25 cellular contexts compared by ENCODE assay signal in genomic region chrX:115630204-115630603, GRCh38.
DNase-seq lines count a peak whose midpoint lies in the region; ATAC-seq and TF ChIP-seq lines count a peak whose summit lies in the region.
"Had no signal": no experiment of that assay in that cellular context is flagged by ENCODE, and none has a peak within 500 bp of the region (broad histone marks: within the 10 kb centered on the region; RNA-seq: fewer than 3 reads in every experiment).

No MANE protein-coding gene starts in this region.

- H3K4me1 ChIP-seq in right cardiac atrium (ENCODE audit: control insufficient read depth, insufficient read depth, low read length): peaks cover 3% of the 10 kb centered on the region
- peaks cover 0 to 93% (median 11%) of the 10 kb centered on the region in 4 donors for H3K4me1 ChIP-seq in tibial artery

- peak; percentile 75 for ATAC-seq in Right ventricle myocardium inferior
- peak; percentile 73 to 76 for ATAC-seq in right cardiac atrium
- ATAC-seq in HG02678 (IDR thresholded peaks at IDR 0.05; ENCODE audit: unreplicated experiment): no peak
- ATAC-seq: left colon; sciatic nerve; stimulated activated naive CD8-positive, alpha-beta T cell treated with anti-CD3 and anti-CD28 coated beads, Interleukin-15, amount 100 ng/mL, for 72 hours; T-helper 17 cell had no signal

- H3K27ac ChIP-seq in dorsolateral prefrontal cortex (peak overlapping the region in 36 of 59 donors; percentile 0 to 92 (median 44)), right cardiac atrium (ENCODE audit: low read length) (no peak overlapping the region), tibial artery (peak overlapping the region; percentile 50 to 79)
- H3K27ac ChIP-seq: KMS-11, RWPE1 had no signal

- H3K9me3 ChIP-seq in right cardiac atrium (ENCODE audit: control insufficient read depth, low read length) (no peaks in the 10 kb centered on the region), tibial artery (no peaks in the 10 kb centered on the region)
- H3K9me3 ChIP-seq: SK-N-SH had no signal

- no peak for TF ChIP-seq CTCF in dorsolateral prefrontal cortex (IDR thresholded peaks at IDR 0.05 in 54 of 56, conservative IDR thresholded peaks at IDR 0.05 in 2 of 56; ENCODE audit: low read depth in 1 of 56, partially characterized antibody in 56 of 56)
- TF ChIP-seq CTCF in tibial artery (IDR thresholded peaks at IDR 0.05): no peak

- H3K4me3 ChIP-seq in dorsolateral prefrontal cortex (no peak overlapping the region), right cardiac atrium (ENCODE audit: low read length) (no peak overlapping the region), tibial artery (no peak overlapping the region)

- H3K36me3 ChIP-seq in tibial artery: peaks cover 0 to 5% (median 3%) of the 10 kb centered on the region in 3 donors

- peaks cover 0 to 76% (median 24%) of the 10 kb centered on the region in 45 donors for H3K27me3 ChIP-seq in dorsolateral prefrontal cortex
- H3K27me3 ChIP-seq in right cardiac atrium (ENCODE audit: control insufficient read depth, insufficient read depth): no peaks in the 10 kb centered on the region
- no peaks in the 10 kb centered on the region for H3K27me3 ChIP-seq in tibial artery

- 37% methylated on average over 2 of the region's 2 CpGs for WGBS in right cardiac atrium

- intact Hi-C loops in Right ventricle myocardium inferior (cut with DNase I) (no loop called here), cardiac septum (cut with DNase I) (no loop called here), dorsolateral prefrontal cortex (cut with DNase I) (loop anchor here in 1 of 2 donors (10.0 kb wide), 1 partner anchor 135 kb away; no protein-coding TSS in a partner anchor), right cardiac atrium (cut with DNase I) (loop anchor here in 1 of 4 donors (10.0 kb wide), 1 partner anchor 65 kb away; the partner anchor contains the start of gene PLS3), tibial artery (cut with DNase I; ENCODE audit: low total_unique reads) (no loop called here)

- no peak for DNase-seq in Right ventricle myocardium inferior (ENCODE audit: missing footprints)
- DNase-seq in cardiac septum (ENCODE audit: low spot score): no peak
- no peak for DNase-seq in dorsolateral prefrontal cortex
- DNase-seq in right cardiac atrium: no peak
- DNase-seq in tibial artery: no peak
- DNase-seq in HuH-7.5 (ENCODE audit: low spot score): no peak
- DNase-seq in medulla oblongata (ENCODE audit: extremely low spot score): no peak
- DNase-seq: 8988T; activated CD4-positive, alpha-beta T cell treated with anti-CD3 and anti-CD28 coated beads for 4 hours; activated naive CD4-positive, alpha-beta T cell treated with anti-CD3 and anti-CD28 coated beads, Interleukin-2, amount 10 ng/mL, durations not matched to agents 7 days and 5 days; activated T-cell treated with anti-CD3 and anti-CD28 coated beads, Interleukin-2, amount 50 U/mL, for 48 hours; amniotic stem cell; DMS153; GDM1; left colon; NCI-H187; NCI-H526 treated with DMSO at 0.1 percent for 48 hours; SK-N-SH; stimulated activated CD4-positive, alpha-beta T cell treated with anti-CD3 and anti-CD28 coated beads, Interleukin-15, amount 100 ng/mL, for 24 hours; stimulated activated naive CD8-positive, alpha-beta T cell treated with anti-CD3 and anti-CD28 coated beads, Interleukin-15, amount 100 ng/mL, for 72 hours; T-helper 17 cell had no signal
